In genomic region chr10:57846307-57847065, GRCh38 we compare ENCODE assay signal across 23 cellular contexts.
"Had no signal": no experiment of that assay in that cellular context is flagged by ENCODE, and none has a peak within 500 bp of the region (broad histone marks: within the 10 kb centered on the region; RNA-seq: fewer than 3 reads in every experiment).

No MANE protein-coding gene starts in this region.

- H3K4me3 ChIP-seq: colonic mucosa, lower lobe of right lung, pancreas, right lobe of liver, spleen, testis, transverse colon had no signal

- ATAC-seq: foreskin keratinocyte; pancreas; right lobe of liver; stimulated activated naive B cell treated with anti-CD40 and anti-IgM and Interleukin-4, amounts not matched to agents 10 μg/mL and 1 μg/mL and 100 μg/mL, for 72 hours; stimulated activated naive CD8-positive, alpha-beta T cell treated with anti-CD3 and anti-CD28 coated beads, Interleukin-15, amount 100 ng/mL, for 72 hours had no signal

- H3K9me3 Mint-ChIP-seq: memory B cell; mesothelial cell of epicardium; nephron; stimulated activated naive B cell treated with anti-CD40 and anti-IgM and Interleukin-4, amounts not matched to agents 10 μg/mL and 1 μg/mL and 100 μg/mL, for 72 hours; stimulated activated naive CD8-positive, alpha-beta T cell treated with anti-CD3 and anti-CD28 coated beads, Interleukin-15, amount 100 ng/mL, for 72 hours had no signal

- DNase-seq: cerebellar nuclear complex; colonic mucosa; dermis blood vessel endothelial cell; endodermal cell; erythroblast; hippocampal formation; lower lobe of right lung; naive B cell; occipital lobe; pancreas; right lobe of liver; spleen; stimulated activated CD4-positive, alpha-beta T cell treated with anti-CD3 and anti-CD28 coated beads, Interleukin-2, amount 100 ng/mL, for 24 hours; stimulated activated CD4-positive, alpha-beta T cell treated with anti-CD3 and anti-CD28 coated beads, Interleukin-4, amount 100 ng/mL, for 4 hours; stimulated activated naive B cell treated with anti-CD40 and anti-IgM and Interleukin-4, amounts not matched to agents 10 μg/mL and 1 μg/mL and 100 μg/mL, for 72 hours; stimulated activated naive CD8-positive, alpha-beta T cell treated with anti-CD3 and anti-CD28 coated beads, Interleukin-15, amount 100 ng/mL, for 72 hours; testis; transverse colon had no signal

- H3K27ac Mint-ChIP-seq: endodermal cell; memory B cell; mesothelial cell of epicardium; naive B cell; nephron; progenitor cell of endocrine pancreas; stimulated activated naive B cell treated with anti-CD40 and anti-IgM and Interleukin-4, amounts not matched to agents 10 μg/mL and 1 μg/mL and 100 μg/mL, for 72 hours; stimulated activated naive CD8-positive, alpha-beta T cell treated with anti-CD3 and anti-CD28 coated beads, Interleukin-15, amount 100 ng/mL, for 72 hours had no signal

- H3K4me1 Mint-ChIP-seq: memory B cell; naive B cell; nephron; stimulated activated naive B cell treated with anti-CD40 and anti-IgM and Interleukin-4, amounts not matched to agents 10 μg/mL and 1 μg/mL and 100 μg/mL, for 72 hours; stimulated activated naive CD8-positive, alpha-beta T cell treated with anti-CD3 and anti-CD28 coated beads, Interleukin-15, amount 100 ng/mL, for 72 hours had no signal

- H3K4me3 Mint-ChIP-seq: endodermal cell; memory B cell; mesothelial cell of epicardium; nephron; stimulated activated naive B cell treated with anti-CD40 and anti-IgM and Interleukin-4, amounts not matched to agents 10 μg/mL and 1 μg/mL and 100 μg/mL, for 72 hours; stimulated activated naive CD8-positive, alpha-beta T cell treated with anti-CD3 and anti-CD28 coated beads, Interleukin-15, amount 100 ng/mL, for 72 hours had no signal

- H3K4me1 ChIP-seq: colonic mucosa, foreskin keratinocyte, lower lobe of right lung, spleen, testis had no signal

- H3K36me3 ChIP-seq: colonic mucosa, lower lobe of right lung, pancreas, right lobe of liver, spleen, transverse colon had no signal

- H3K27ac ChIP-seq: colonic mucosa, foreskin keratinocyte, lower lobe of right lung, pancreas, right lobe of liver, spleen, testis, transverse colon had no signal

- H3K36me3 Mint-ChIP-seq: memory B cell; mesothelial cell of epicardium; naive B cell; stimulated activated naive B cell treated with anti-CD40 and anti-IgM and Interleukin-4, amounts not matched to agents 10 μg/mL and 1 μg/mL and 100 μg/mL, for 72 hours had no signal

- H3K9me3 ChIP-seq: colonic mucosa, lower lobe of right lung, pancreas, right lobe of liver, testis, transverse colon had no signal

- H3K27me3 Mint-ChIP-seq: memory B cell; progenitor cell of endocrine pancreas; stimulated activated naive B cell treated with anti-CD40 and anti-IgM and Interleukin-4, amounts not matched to agents 10 μg/mL and 1 μg/mL and 100 μg/mL, for 72 hours; stimulated activated naive CD8-positive, alpha-beta T cell treated with anti-CD3 and anti-CD28 coated beads, Interleukin-15, amount 100 ng/mL, for 72 hours had no signal

- H3K27me3 ChIP-seq: colonic mucosa, foreskin keratinocyte, pancreas, right lobe of liver, spleen, testis, transverse colon had no signal
